In the genomic region with DNA sequence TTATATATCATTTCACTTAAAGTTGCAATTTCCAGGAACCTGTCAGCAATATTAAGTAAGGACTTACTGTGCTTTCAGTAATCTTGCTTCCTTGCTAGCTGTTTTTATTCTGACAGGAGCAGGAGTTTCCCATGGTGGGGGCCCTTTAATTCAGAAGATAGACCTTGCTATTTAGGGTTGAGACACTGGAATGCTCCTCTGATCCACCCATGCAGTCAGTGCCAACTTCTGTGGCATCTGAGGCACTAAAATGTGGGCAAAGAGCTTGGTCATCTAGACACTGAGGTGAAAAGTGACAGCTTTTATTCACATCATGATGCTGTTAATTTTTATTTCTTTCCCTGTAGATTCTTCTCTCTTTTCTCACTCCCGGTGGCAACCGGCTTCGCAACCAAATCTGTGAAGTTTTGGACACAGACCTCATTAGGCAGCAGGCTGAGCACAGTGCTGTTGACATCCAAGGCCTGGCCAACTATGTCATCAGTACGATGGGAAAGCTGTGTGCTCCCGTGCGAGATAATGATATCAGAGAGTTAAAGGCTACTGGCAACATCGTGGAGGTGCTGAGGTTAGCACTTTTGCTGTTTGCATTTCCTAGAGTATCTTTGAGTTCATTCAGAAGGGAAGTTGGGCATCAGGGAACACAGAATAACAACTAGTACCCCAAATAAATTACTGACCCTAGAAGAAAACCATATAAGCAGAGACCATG, we compare ENCODE assay signal across 16 cellular contexts. TPM values are rescaled to one million over a fixed set of nuclear protein-coding genes. Genes with fewer than 3 reads are reported as not detected.
DNase-seq lines count a peak whose midpoint lies in the region; ATAC-seq, FAIRE-seq and TF ChIP-seq lines count a peak whose summit lies in the region.
"Had no signal": no experiment of that assay in that cellular context is flagged by ENCODE, and none has a peak within 500 bp of the region (broad histone marks: within the 10 kb centered on the region; RNA-seq: fewer than 3 reads in every experiment).

No MANE protein-coding gene starts in this region.

- no peak overlapping the region for H3K4me3 Mint-ChIP-seq in activated T-helper 17 cell treated with anti-CD3 and anti-CD28 coated beads, Interleukin-2, amount 50 U/mL, for 72 hours
- H3K4me3 Mint-ChIP-seq: HFFc6 had no signal

- no peak for TF ChIP-seq RAD21 in A549 (conservative IDR thresholded peaks at IDR 0.05 in 1 of 2, IDR thresholded peaks at IDR 0.05 in 1 of 2)

- H3K27ac ChIP-seq in A549 (no peak overlapping the region), coronary artery (no peak overlapping the region)

- POLR2A ChIA-PET in A549 (lab: Yijun Ruan, JAX): no interaction called here

- CTCF ChIA-PET in A549 (lab: Yijun Ruan, JAX): interaction anchor here (0.8 to 2.2 kb wide), 5 partner anchors 25 to 95 kb away, joined by 3 to 5 read pairs (median 3); no protein-coding TSS in a partner anchor

- no peaks in the 10 kb centered on the region for H3K9me3 Mint-ChIP-seq in activated T-helper 17 cell treated with anti-CD3 and anti-CD28 coated beads, Interleukin-2, amount 50 U/mL, for 72 hours
- H3K9me3 Mint-ChIP-seq: HFFc6 had no signal

- H3K4me1 Mint-ChIP-seq in activated T-helper 17 cell treated with anti-CD3 and anti-CD28 coated beads, Interleukin-2, amount 50 U/mL, for 72 hours: peaks cover 3% of the 10 kb centered on the region

- H3K4me1 ChIP-seq in A549: no peaks in the 10 kb centered on the region

- 78% methylated on average over 7 of the region's 7 CpGs for WGBS in A549 (ENCODE audit: missing lambda C conversion rate)

- TF ChIP-seq EP300 in A549 (IDR thresholded peaks at IDR 0.05): no peak

- ATAC-seq in A549 (no peak), left cardiac atrium (peak; percentile 85 to 90), HG03175 (IDR thresholded peaks at IDR 0.05; ENCODE audit: unreplicated experiment) (no peak), GM18861 (IDR thresholded peaks at IDR 0.05; ENCODE audit: unreplicated experiment) (no peak)
- ATAC-seq in activated T-helper 17 cell treated with anti-CD3 and anti-CD28 coated beads, Interleukin-2, amount 50 U/mL, for 72 hours (replicated peaks): no peak

- intact Hi-C loops in left cardiac atrium (cut with DNase I): no loop called here

- H3K4me2 ChIP-seq in A549: no peak overlapping the region

- no peak for DNase-seq in A549 (ENCODE audit: low read depth in 1 of 2, low spot score in 1 of 2)
- peak; percentile 36 for DNase-seq in left cardiac atrium
- peak; percentile 40 for DNase-seq in myocyte (ENCODE audit: low read depth)
- DNase-seq in coronary artery (ENCODE audit: low spot score): no peak
- DNase-seq in NCI-H1417 (lab: John Stamatoyannopoulos, UW): no peak
- DNase-seq: ACHN, DMS 273 treated with DMSO at 0.1 percent for 48 hours, HFFc6, IMR-90, NCI-H2029 treated with DMSO at 0.1 percent for 48 hours, NCI-H510A, NCI-H82, SHP77 treated with DMSO at 0.1 percent for 48 hours had no signal

- no peaks in the 10 kb centered on the region for H3K27me3 Mint-ChIP-seq in activated T-helper 17 cell treated with anti-CD3 and anti-CD28 coated beads, Interleukin-2, amount 50 U/mL, for 72 hours

- H3K27ac Mint-ChIP-seq in activated T-helper 17 cell treated with anti-CD3 and anti-CD28 coated beads, Interleukin-2, amount 50 U/mL, for 72 hours: peak overlapping the region; percentile 16
- H3K27ac Mint-ChIP-seq: HFFc6 had no signal

- H3K4me3 ChIP-seq in A549 (no peak overlapping the region), coronary artery (no peak overlapping the region)

- TF ChIP-seq POLR2A in A549 (IDR thresholded peaks at IDR 0.05; ENCODE audit: low read length): no peak

- H3K9me3 ChIP-seq in A549: no peaks in the 10 kb centered on the region

- TF ChIP-seq CTCF in A549 (IDR thresholded peaks at IDR 0.05): no peak
- no peak for TF ChIP-seq CTCF in coronary artery (IDR thresholded peaks at IDR 0.05)

- peaks cover 98% of the 10 kb centered on the region for H3K36me3 Mint-ChIP-seq in activated T-helper 17 cell treated with anti-CD3 and anti-CD28 coated beads, Interleukin-2, amount 50 U/mL, for 72 hours (ENCODE audit: low read depth)

- no peak for FAIRE-seq in A549 (lab: Jason Lieb, UNC)

TF ChIP-seq in A549, 52 proteins besides CTCF, POLR2A, EP300 and RAD21:
- TF ChIP-seq E2F6 (IDR thresholded peaks at IDR 0.05; ENCODE audit: borderline replicate concordance, low read depth) (no peak), ZNF302 (CRISPR knock-in tag; IDR thresholded peaks at IDR 0.05) (no peak), MAFK (IDR thresholded peaks at IDR 0.05; ENCODE audit: partially characterized antibody) (peak; percentile 76), BHLHE40 (IDR thresholded peaks at IDR 0.05; ENCODE audit: low read depth, low read length) (no peak), HEYL (CRISPR knock-in tag; IDR thresholded peaks at IDR 0.05) (no peak), CEBPB (IDR thresholded peaks at IDR 0.05) (no peak), POLR2AphosphoS2 (conservative IDR thresholded peaks at IDR 0.05; ENCODE audit: low read length) (no peak), JUNB (IDR thresholded peaks at IDR 0.05) (no peak)
- TF ChIP-seq, protein P1, sequence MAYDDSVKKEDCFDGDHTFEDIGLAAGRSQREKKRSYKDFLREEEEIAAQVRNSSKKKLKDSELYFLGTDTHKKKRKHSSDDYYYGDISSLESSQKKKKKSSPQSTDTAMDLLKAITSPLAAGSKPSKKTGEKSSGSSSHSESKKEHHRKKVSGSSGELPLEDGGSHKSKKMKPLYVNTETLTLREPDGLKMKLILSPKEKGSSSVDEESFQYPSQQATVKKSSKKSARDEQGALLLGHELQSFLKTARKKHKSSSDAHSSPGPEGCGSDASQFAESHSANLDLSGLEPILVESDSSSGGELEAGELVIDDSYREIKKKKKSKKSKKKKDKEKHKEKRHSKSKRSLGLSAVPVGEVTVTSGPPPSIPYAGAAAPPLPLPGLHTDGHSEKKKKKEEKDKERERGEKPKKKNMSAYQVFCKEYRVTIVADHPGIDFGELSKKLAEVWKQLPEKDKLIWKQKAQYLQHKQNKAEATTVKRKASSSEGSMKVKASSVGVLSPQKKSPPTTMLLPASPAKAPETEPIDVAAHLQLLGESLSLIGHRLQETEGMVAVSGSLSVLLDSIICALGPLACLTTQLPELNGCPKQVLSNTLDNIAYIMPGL (CRISPR knock-in tag; IDR thresholded peaks at IDR 0.05; ENCODE audit: borderline replicate concordance): no peak

RNA-seq across cellular contexts. Expression of gene TCP11L2, which starts 18.8 kb away (rescaled TPM):
- polyA plus RNA-seq in A549 (2011; rRNA removed) (16.6 and 19.7 TPM in 2 replicates), A549 (2017; fragmentation: RNase III; extraction: RNeasy Plus Mini Kit Qiagen cat#74134 plus additional on column Dnase treatment) (1.8 to 4.9 TPM (median 4.1 TPM) in 3 replicates)
- 1.1 and 1.5 TPM in 2 replicates for polyA plus RNA-seq in A549 (2012; cell fraction: cytosol; rRNA removed)
- 1.7 and 2.4 TPM in 2 replicates for polyA plus RNA-seq in A549 (2012; cell fraction: nucleus; rRNA removed)
- 36.1 and 48.5 TPM in 2 replicates for polyA minus RNA-seq in A549 (2011; rRNA and poly(A)+ RNA removed)
- 10 to 100 TPM in 1 of 2 donors, 1 to 10 TPM in 1; 9.6 to 22.4 TPM for total RNA-seq in activated T-helper 17 cell treated with anti-CD3 and anti-CD28 coated beads, Interleukin-2, amount 50 U/mL, for 72 hours
- total RNA-seq in left cardiac atrium (10 to 100 TPM; 41.5 to 52.5 TPM), myocyte (13.4 and 14.8 TPM in 2 replicates)
- 12.1 TPM for polyA plus RNA-seq in myocyte (2012)

RNA-seq across cellular contexts. Expression of gene POLR3B, which starts 36.3 kb away (rescaled TPM):
- polyA plus RNA-seq in A549 (2011; rRNA removed): 9.5 and 10.7 TPM in 2 replicates
- 2.9 and 3.1 TPM in 2 replicates for polyA plus RNA-seq in A549 (2012; cell fraction: cytosol; rRNA removed)
- polyA plus RNA-seq in A549 (2012; cell fraction: nucleus; rRNA removed): 3.1 and 4.0 TPM in 2 replicates
- 5.4 to 6.1 TPM (median 5.7 TPM) in 3 replicates for polyA plus RNA-seq in A549 (2017; fragmentation: RNase III; extraction: RNeasy Plus Mini Kit Qiagen cat#74134 plus additional on column Dnase treatment)
- polyA minus RNA-seq in A549 (2011; rRNA and poly(A)+ RNA removed): 12.3 and 12.5 TPM in 2 replicates
- total RNA-seq in activated T-helper 17 cell treated with anti-CD3 and anti-CD28 coated beads, Interleukin-2, amount 50 U/mL, for 72 hours: 1 to 10 TPM; 3.0 to 8.7 TPM
- total RNA-seq in left cardiac atrium: 1 to 10 TPM; 6.6 to 7.5 TPM
- 11.4 and 13.8 TPM in 2 replicates for total RNA-seq in myocyte
- 5.0 TPM for polyA plus RNA-seq in myocyte (2012)

Comparison
In these comparisons a context has a peak if more than half of its experiments do, and no peak if none do; other contexts are left out.
1. ATAC-seq: peak in left cardiac atrium (2 of 2); none in A549 (0 of 2), activated T-helper 17 cell treated with anti-CD3 and anti-CD28 coated beads, Interleukin-2, amount 50 U/mL, for 72 hours (single experiment), HG03175 (single experiment) and GM18861 (single experiment).
2. DNase-seq: peak in left cardiac atrium (single experiment) and myocyte (single experiment); none in A549 (0 of 2), coronary artery (single experiment) and NCI-H1417 (0 of 3).